ENCODE assay signal across 8 cellular contexts in genomic region chr2:164910091-164910899, GRCh38. TPM values are rescaled to one million over a fixed set of nuclear protein-coding genes. Genes with fewer than 3 reads are reported as not detected.
DNase-seq lines count a peak whose midpoint lies in the region; ATAC-seq, FAIRE-seq and TF ChIP-seq lines count a peak whose summit lies in the region.

No MANE protein-coding gene starts in this region.

- TF ChIP-seq CTCF in astrocyte (IDR thresholded peaks at IDR 0.05; ENCODE audit: insufficient read depth, low read depth, low read length) (no peak), mucosa of descending colon (IDR thresholded peaks at IDR 0.05) (no peak)

- H3K4me2 ChIP-seq in astrocyte (ENCODE audit: low read length), result peak overlapping the region; percentile 6

- no peak overlapping the region for H3K9ac ChIP-seq in astrocyte (ENCODE audit: low read length)

- H3K9me3 ChIP-seq in astrocyte (ENCODE audit: insufficient read depth, low read depth, low read length) (no peaks in the 10 kb centered on the region), mucosa of descending colon (no peaks in the 10 kb centered on the region)

- no peak overlapping the region for H2AFZ ChIP-seq in astrocyte (ENCODE audit: low read depth, low read length)

- H3K36me3 Mint-ChIP-seq in IgD-negative memory B cell (no peaks in the 10 kb centered on the region), astrocyte (ENCODE audit: low read depth, unreplicated experiment) (no peaks in the 10 kb centered on the region)

- no peak overlapping the region for H3K27ac ChIP-seq in astrocyte (ENCODE audit: low read depth, low read length)

- H3K4me1 ChIP-seq in astrocyte (ENCODE audit: insufficient read depth, low read length) (peaks cover 11% of the 10 kb centered on the region), mucosa of descending colon (ENCODE audit: low read depth) (peaks cover 12% of the 10 kb centered on the region)

- peaks cover 10 to 26% (median 20%) of the 10 kb centered on the region in 3 donors for H3K4me1 Mint-ChIP-seq in IgD-negative memory B cell
- peaks cover 28% of the 10 kb centered on the region for H3K4me1 Mint-ChIP-seq in astrocyte (ENCODE audit: low read depth, unreplicated experiment)

- DNase-seq in DMS53 (lab: John Stamatoyannopoulos, UW) (peak; percentile 90), astrocyte (ENCODE audit: low read depth) (peak; percentile 82), mucosa of descending colon (peak in 1 of 3 donors; percentile 55), NCI-H2081 treated with DMSO at 0.1 percent for 48 hours (lab: John Stamatoyannopoulos, UW) (no peak)
- no peak for DNase-seq in activated effector memory CD4-positive, alpha-beta T cell treated with Interleukin-2 at 50 U/mL for 16 hours

- H3K79me2 ChIP-seq in astrocyte (ENCODE audit: insufficient read depth, low read length), result no peaks in the 10 kb centered on the region

- ATAC-seq in GM19468 (IDR thresholded peaks at IDR 0.05; ENCODE audit: extremely low read depth, unreplicated experiment) (peak; percentile 74), mucosa of descending colon (peak; percentile 91), HG03097 (IDR thresholded peaks at IDR 0.05; ENCODE audit: low FRiP score, unreplicated experiment) (no peak)

- H3K27me3 ChIP-seq in astrocyte (ENCODE audit: insufficient read depth, low read length), result no peaks in the 10 kb centered on the region

- H4K20me1 ChIP-seq in astrocyte (ENCODE audit: insufficient read depth, low read length), result no peaks in the 10 kb centered on the region

- H3K36me3 ChIP-seq in astrocyte (ENCODE audit: insufficient read depth, low read length) (no peaks in the 10 kb centered on the region), mucosa of descending colon (ENCODE audit: low read depth) (no peaks in the 10 kb centered on the region)

- H3K9me3 Mint-ChIP-seq in IgD-negative memory B cell (no peaks in the 10 kb centered on the region), astrocyte (ENCODE audit: unreplicated experiment) (no peaks in the 10 kb centered on the region)

- H3K4me3 Mint-ChIP-seq in IgD-negative memory B cell (peak overlapping the region in 3 of 4 donors; percentile 8 to 25 (median 9)), astrocyte (ENCODE audit: unreplicated experiment) (no peak overlapping the region)

- no peak for FAIRE-seq in astrocyte (lab: Jason Lieb, UNC)

- H3K27me3 Mint-ChIP-seq in IgD-negative memory B cell (no peaks in the 10 kb centered on the region), astrocyte (ENCODE audit: low read depth, unreplicated experiment) (no peaks in the 10 kb centered on the region)

- intact Hi-C loops in mucosa of descending colon (cut with DNase I, micrococcal nuclease), result loop anchor here (5.0 to 10.0 kb wide), 2 partner anchors 68 to 175 kb away; partner anchors contain the start of gene COBLL1 (in 1 of the 2)

- H3K27ac Mint-ChIP-seq in IgD-negative memory B cell (peak overlapping the region in 1 of 3 donors; percentile 14), astrocyte (ENCODE audit: unreplicated experiment) (peak overlapping the region; percentile 60)

- H3K4me3 ChIP-seq in astrocyte (ENCODE audit: insufficient read depth, low read depth, low read length) (no peak overlapping the region), mucosa of descending colon (no peak overlapping the region)

RNA-seq across cellular contexts. Expression of gene SLC38A11, which starts 45.0 kb away (rescaled TPM):
- polyA plus RNA-seq in IgD-negative memory B cell, result 0.60 TPM
- total RNA-seq in astrocyte, result not detected in 2 replicates
- total RNA-seq in mucosa of descending colon, result 1 to 10 TPM; 2.1 to 8.6 (median 2.5) TPM

Comparison
In these comparisons a context has a peak if more than half of its experiments do, and no peak if none do; other contexts are left out.
1. DNase-seq: peak in DMS53 (single experiment) and astrocyte (single experiment); none in activated effector memory CD4-positive, alpha-beta T cell treated with Interleukin-2 at 50 U/mL for 16 hours (single experiment) and NCI-H2081 treated with DMSO at 0.1 percent for 48 hours (single experiment).